Comparison of ENCODE assay signal across 1 cellular context in genomic region chr7:127655720-127656119, GRCh38.
TF ChIP-seq lines count a peak whose summit lies in the region.

No MANE protein-coding gene starts in this region.

TF ChIP-seq in HepG2, 621 proteins besides CTCF, POLR2A, EP300 and RAD21 (continued from another document):
- TF ChIP-seq ZNF136 (CRISPR knock-in tag; IDR thresholded peaks at IDR 0.05; ENCODE audit: low read depth) (no peak), MLXIP (CRISPR knock-in tag; IDR thresholded peaks at IDR 0.05; ENCODE audit: borderline replicate concordance) (no peak), ZNF792 (CRISPR knock-in tag; IDR thresholded peaks at IDR 0.05) (no peak)
